ENCODE assay signal across 8 cellular contexts in genomic region chr3:190121061-190121765, GRCh38. TPM values are rescaled to one million over a fixed set of nuclear protein-coding genes. Genes with fewer than 3 reads are reported as not detected.
DNase-seq lines count a peak whose midpoint lies in the region; ATAC-seq and TF ChIP-seq lines count a peak whose summit lies in the region.

No MANE protein-coding gene starts in this region.

- no peaks in the 10 kb centered on the region for H3K36me3 Mint-ChIP-seq in CD4-positive, alpha-beta T cell (ENCODE audit: low read depth)

- POLR2A ChIA-PET in CD4-positive, alpha-beta T cell (lab: Charles Lee): no interaction called here

- H3K27ac Mint-ChIP-seq in CD4-positive, alpha-beta T cell: no peak overlapping the region

- peak overlapping the region; percentile 63 for H3K9ac ChIP-seq in SK-N-MC (ENCODE audit: insufficient read length)
- no peak overlapping the region for H3K9ac ChIP-seq in rectal smooth muscle tissue (ENCODE audit: low read length)

- H3K9me3 Mint-ChIP-seq in CD4-positive, alpha-beta T cell: no peaks in the 10 kb centered on the region

- TF ChIP-seq POLR2A in gastroesophageal sphincter (IDR thresholded peaks at IDR 0.05): no peak

- peaks cover 64% of the 10 kb centered on the region for H3K27me3 Mint-ChIP-seq in CD4-positive, alpha-beta T cell

- H3K4me3 Mint-ChIP-seq in CD4-positive, alpha-beta T cell: no peak overlapping the region

- intact Hi-C loops in CD4-positive, alpha-beta T cell (cut with DNase I, micrococcal nuclease): no loop called here

- H3K4me3 ChIP-seq in GM06990 (replicated peaks; ENCODE audit: low read depth, low read length) (peak overlapping the region; percentile 67), SK-N-MC (peak overlapping the region; percentile 92), gastroesophageal sphincter (peak overlapping the region; percentile 44 to 94), rectal smooth muscle tissue (ENCODE audit: low read length) (peak overlapping the region; percentile 63)

- no peak for TF ChIP-seq EP300 in gastroesophageal sphincter (IDR thresholded peaks at IDR 0.05)

- no peak for DNase-seq in GM06990 (ENCODE audit: extremely low read depth, insufficient read length)
- no peak for DNase-seq in SK-N-MC (ENCODE audit: low read depth, low spot score)
- DNase-seq in CD4-positive, alpha-beta T cell: no peak
- no peak for DNase-seq in COR-L47 (lab: John Stamatoyannopoulos, UW)
- DNase-seq in NK-92 (lab: John Stamatoyannopoulos, UW; ENCODE audit: unreplicated experiment): no peak

- no peak overlapping the region for H3K27ac ChIP-seq in SK-N-MC
- H3K27ac ChIP-seq in gastroesophageal sphincter: peak overlapping the region in 3 of 4 donors; percentile 84 to 97 (median 93)
- peak overlapping the region; percentile 48 for H3K27ac ChIP-seq in rectal smooth muscle tissue (ENCODE audit: low read depth, low read length)
- H3K27ac ChIP-seq in CD4-positive, alpha-beta T cell (ENCODE audit: low read depth, low read length): no peak overlapping the region

- 67 to 95% methylated on average over 3 to 19 of the region's 23 CpGs for WGBS in gastroesophageal sphincter (ENCODE audit: low coverage in 1 of 2), 2 donors

- ATAC-seq in gastroesophageal sphincter (no peak), HG03025 (IDR thresholded peaks at IDR 0.05; ENCODE audit: low FRiP score, unreplicated experiment) (no peak)
- ATAC-seq in CD4-positive, alpha-beta T cell (ENCODE audit: poor library complexity): no peak

- H3K36me3 ChIP-seq in GM06990 (ENCODE audit: control insufficient read depth, insufficient read depth, low read length) (no peaks in the 10 kb centered on the region), SK-N-MC (ENCODE audit: insufficient read depth, low read length) (no peaks in the 10 kb centered on the region), gastroesophageal sphincter (no peaks in the 10 kb centered on the region), rectal smooth muscle tissue (ENCODE audit: control insufficient read depth, insufficient read depth, low read length) (no peaks in the 10 kb centered on the region)

- H3K4me1 Mint-ChIP-seq in CD4-positive, alpha-beta T cell (ENCODE audit: low read depth): peaks cover 8% of the 10 kb centered on the region

- CTCF ChIA-PET in CD4-positive, alpha-beta T cell (lab: Charles Lee): no interaction called here

- H3K27me3 ChIP-seq in GM06990 (replicated peaks; ENCODE audit: control insufficient read depth, insufficient read depth, low read length) (no peaks in the 10 kb centered on the region), gastroesophageal sphincter (no peaks in the 10 kb centered on the region), rectal smooth muscle tissue (ENCODE audit: control insufficient read depth, insufficient read depth, low read length) (no peaks in the 10 kb centered on the region)
- H3K27me3 ChIP-seq in CD4-positive, alpha-beta T cell (ENCODE audit: control insufficient read depth, insufficient read depth, low read length): peaks cover 35% of the 10 kb centered on the region

- H3K9me3 ChIP-seq in SK-N-MC (ENCODE audit: low read depth, low read length) (no peaks in the 10 kb centered on the region), gastroesophageal sphincter (no peaks in the 10 kb centered on the region)
- H3K9me3 ChIP-seq in CD4-positive, alpha-beta T cell (ENCODE audit: control insufficient read depth, low read length): no peaks in the 10 kb centered on the region

- H3K4me1 ChIP-seq in gastroesophageal sphincter (peaks cover 0 to 43% (median 0%) of the 10 kb centered on the region in 3 donors), rectal smooth muscle tissue (ENCODE audit: control insufficient read depth, insufficient read depth, low read length) (peaks cover 11% of the 10 kb centered on the region)

- TF ChIP-seq CTCF in GM06990 (IDR thresholded peaks at IDR 0.05; ENCODE audit: insufficient read depth, low read length, poor library complexity, severe bottlenecking) (no peak), gastroesophageal sphincter (IDR thresholded peaks at IDR 0.05) (peak in 1 of 4 experiments; percentile 32)
- TF ChIP-seq CTCF in CD4-positive, alpha-beta T cell (IDR thresholded peaks at IDR 0.05): no peak

RNA-seq across cellular contexts. Expression of gene P3H2, which starts 0.5 kb away (rescaled TPM):
- total RNA-seq in gastroesophageal sphincter: 10 to 100 TPM; 10.6 to 55.9 (median 36.2) TPM
- total RNA-seq in CD4-positive, alpha-beta T cell: not detected

Comparison
In these comparisons a context has a peak if more than half of its experiments do, and no peak if none do; other contexts are left out.
1. H3K27ac ChIP-seq: peak in gastroesophageal sphincter (3 of 4) and rectal smooth muscle tissue (single experiment); none in SK-N-MC (single experiment) and CD4-positive, alpha-beta T cell (single experiment).
2. RNA of gene P3H2, which starts 0.5 kb away (total RNA-seq): 10.6 to 55.9 TPM in gastroesophageal sphincter; not detected in CD4-positive, alpha-beta T cell; every median in the first group is over 10 times any median in the second.
3. Peak in every context shown above with its lines, with median percentiles within 50 percentile points of each other: H3K4me3 ChIP-seq.